16 cellular contexts compared by ENCODE assay signal in genomic region chr22:43247546-43248260, GRCh38.
DNase-seq lines count a peak whose midpoint lies in the region; ATAC-seq and TF ChIP-seq lines count a peak whose summit lies in the region.
"Had no signal": no experiment of that assay in that cellular context is flagged by ENCODE, and none has a peak within 500 bp of the region (broad histone marks: within the 10 kb centered on the region; RNA-seq: fewer than 3 reads in every experiment).

No MANE protein-coding gene starts in this region.

- H3K4me3 Mint-ChIP-seq in H9 = no peak overlapping the region
- H3K4me3 Mint-ChIP-seq: CD8-positive, alpha-beta T cell; GM23338 had no signal

- H2BK20ac ChIP-seq in H9 (ENCODE audit: low read depth, low read length, poor library complexity, severe bottlenecking) = no peak overlapping the region

- no peak overlapping the region for H2BK12ac ChIP-seq in H9 (ENCODE audit: insufficient read length, low read depth, low read length)
- H2BK12ac ChIP-seq in mesenchymal stem cell (ENCODE audit: low read length in 2 of 2) = no peak overlapping the region

- H3K4me2 ChIP-seq in H9 (ENCODE audit: insufficient read depth, insufficient read length, low read length) = no peak overlapping the region
- H3K4me2 ChIP-seq in mesenchymal stem cell (ENCODE audit: low read length, poor library complexity, severe bottlenecking) = no peak overlapping the region
- H3K4me2 ChIP-seq: GM23338 had no signal

- H3K23ac ChIP-seq in H9 (ENCODE audit: insufficient read length, low read depth, low read length) (no peak overlapping the region), mesenchymal stem cell (ENCODE audit: low read length in 2 of 2) (no peak overlapping the region)

- no peak overlapping the region for H3K18ac ChIP-seq in H9 (ENCODE audit: insufficient read length, low read depth, low read length)
- no peak overlapping the region for H3K18ac ChIP-seq in mesenchymal stem cell (ENCODE audit: low read depth in 1 of 2, low read length in 2 of 2)

- H2BK15ac ChIP-seq in H9 (ENCODE audit: low read depth, low read length) (no peak overlapping the region), mesenchymal stem cell (ENCODE audit: low read depth, poor library complexity, severe bottlenecking) (peak overlapping the region; percentile 37)

- H3K27ac Mint-ChIP-seq in H9 = peak overlapping the region in 1 of 3 experiments; percentile 72; a peak in 1 of 7 replicates
- H3K27ac Mint-ChIP-seq: CD8-positive, alpha-beta T cell; GM23338 had no signal

- no peak overlapping the region for H4K5ac ChIP-seq in H9 (ENCODE audit: insufficient read length, low read depth, low read length)

- no peaks in the 10 kb centered on the region for H3K36me3 ChIP-seq in NT2/D1 (ENCODE audit: insufficient read depth, insufficient read length, low read length)
- H3K36me3 ChIP-seq in mesenchymal stem cell (ENCODE audit: control insufficient read depth in 1 of 2, insufficient read depth in 2 of 2, low read depth in 1 of 2, low read length in 2 of 2) = no peaks in the 10 kb centered on the region
- H3K36me3 ChIP-seq in thyroid gland = no peaks in the 10 kb centered on the region
- no peaks in the 10 kb centered on the region for H3K36me3 ChIP-seq in A673 (ENCODE audit: insufficient read depth, low read length, poor library complexity, severe bottlenecking)

- POLR2A ChIA-PET in A673 (lab: Charles Lee; ENCODE audit: low non-redundant PET) = no interaction called here

- H2AK5ac ChIP-seq in H9 (ENCODE audit: insufficient read length, low read length) (no peak overlapping the region), mesenchymal stem cell (ENCODE audit: low read length, severe bottlenecking) (no peak overlapping the region)

- H3K9me3 ChIP-seq in H9 (ENCODE audit: control insufficient read depth, low read depth, low read length) (no peaks in the 10 kb centered on the region), NT2/D1 (ENCODE audit: insufficient read depth, low read length) (no peaks in the 10 kb centered on the region), mesenchymal stem cell (ENCODE audit: control insufficient read depth, low read length) (no peaks in the 10 kb centered on the region), thyroid gland (no peaks in the 10 kb centered on the region), A673 (ENCODE audit: low read depth, low read length, poor library complexity, severe bottlenecking) (no peaks in the 10 kb centered on the region)

- H3K27ac ChIP-seq in H9 (ENCODE audit: insufficient read length, low read depth, low read length) (no peak overlapping the region), mesenchymal stem cell (ENCODE audit: low read length, poor library complexity, severe bottlenecking) (no peak overlapping the region), thyroid gland (peak overlapping the region in 2 of 3 donors; percentile 10 to 52), A673 (ENCODE audit: low read depth, low read length, poor library complexity, severe bottlenecking) (no peak overlapping the region)
- H3K27ac ChIP-seq: HL-60 had no signal

- no peak overlapping the region for H3K56ac ChIP-seq in H9 (ENCODE audit: insufficient read length, low read depth, low read length)

- H3K23me2 ChIP-seq in H9 (ENCODE audit: insufficient read length, low read depth, low read length, poor library complexity, severe bottlenecking) = no peaks in the 10 kb centered on the region

- WGBS in H9 (ENCODE audit: extremely low coverage, insufficient read length, low lambda C conversion rate) = no CpG with 5 or more reads among the region's 10 CpGs
- 74% methylated on average over 10 of the region's 10 CpGs for WGBS in mesenchymal stem cell
- WGBS in thyroid gland, 2 donors = 49 to 68% methylated on average over 9 to 10 of the region's 10 CpGs

- no peak overlapping the region for H3K4me3 ChIP-seq in NT2/D1 (ENCODE audit: insufficient read length, low read depth)
- H3K4me3 ChIP-seq in mesenchymal stem cell (ENCODE audit: insufficient read depth in 1 of 2, low read depth in 1 of 2, low read length in 2 of 2) = no peak overlapping the region
- no peak overlapping the region for H3K4me3 ChIP-seq in thyroid gland (replicated peaks in 1 of 3)
- H3K4me3 ChIP-seq in A673 (ENCODE audit: low read depth, low read length, poor library complexity, severe bottlenecking) = no peak overlapping the region
- H3K4me3 ChIP-seq: GM23338, K562 had no signal

- no peak overlapping the region for H3T11ph ChIP-seq in H9 (ENCODE audit: low read length)

- no peak overlapping the region for H2BK120ac ChIP-seq in H9 (ENCODE audit: low read depth, low read length, poor library complexity, severe bottlenecking)
- no peak overlapping the region for H2BK120ac ChIP-seq in mesenchymal stem cell (ENCODE audit: low read depth, low read length)

- H3K4ac ChIP-seq in H9 (ENCODE audit: low read depth, low read length) (no peak overlapping the region), mesenchymal stem cell (ENCODE audit: low read depth in 1 of 2, low read length in 2 of 2) (no peak overlapping the region)

- 0 out of 4 replicates have a peak, but pooled peaks cover 0 to 3% of the 10 kb centered on the region in 2 experiments for H3K4me1 Mint-ChIP-seq in H9
- H3K4me1 Mint-ChIP-seq: GM23338 had no signal

- BruUV-seq in A673 (replicated peaks; lab: Mats Ljungman, UMichigan) = no TSS peak

- no peak for TF ChIP-seq CTCF in H9 (conservative IDR thresholded peaks at IDR 0.05)
- TF ChIP-seq CTCF in thyroid gland (IDR thresholded peaks at IDR 0.05) = no peak
- TF ChIP-seq CTCF in A673 (conservative IDR thresholded peaks at IDR 0.05; ENCODE audit: low read depth, low read length) = no peak

- CTCF ChIA-PET in A673 (lab: Charles Lee) = no interaction called here

- H3K27me3 ChIP-seq in H9 (ENCODE audit: insufficient read depth, low read length) = no peaks in the 10 kb centered on the region
- no peaks in the 10 kb centered on the region for H3K27me3 ChIP-seq in NT2/D1 (ENCODE audit: insufficient read depth, insufficient read length)
- H3K27me3 ChIP-seq in mesenchymal stem cell (ENCODE audit: control insufficient read depth in 1 of 2, insufficient read depth in 1 of 2, low read length in 2 of 2) = peaks cover 29 to 39% of the 10 kb centered on the region in 2 experiments
- H3K27me3 ChIP-seq in thyroid gland = no peaks in the 10 kb centered on the region
- peaks cover 5% of the 10 kb centered on the region for H3K27me3 ChIP-seq in A673 (replicated peaks; ENCODE audit: insufficient read depth, low read depth, low read length, poor library complexity)

- H3K4me1 ChIP-seq in H9 (ENCODE audit: insufficient read depth, low read length) = no peaks in the 10 kb centered on the region
- peaks cover 2% of the 10 kb centered on the region for H3K4me1 ChIP-seq in NT2/D1 (ENCODE audit: insufficient read depth, insufficient read length)
- no peaks in the 10 kb centered on the region for H3K4me1 ChIP-seq in mesenchymal stem cell (ENCODE audit: control insufficient read depth, insufficient read depth, low read depth, low read length)
- H3K4me1 ChIP-seq in thyroid gland = peaks cover 9 to 11% of the 10 kb centered on the region in 2 donors
- H3K4me1 ChIP-seq in A673 (ENCODE audit: insufficient read depth, low read length, poor library complexity, severe bottlenecking) = no peaks in the 10 kb centered on the region

- H4K8ac ChIP-seq in H9 (replicated peaks; ENCODE audit: insufficient read length, low read depth, low read length) (no peak overlapping the region), mesenchymal stem cell (ENCODE audit: low read length) (no peak overlapping the region)

- H3K9ac ChIP-seq in H9 (ENCODE audit: extremely low read depth, insufficient read length, low read length) = no peak overlapping the region
- H3K9ac ChIP-seq in NT2/D1 (ENCODE audit: insufficient read length, low read depth) = peak overlapping the region; percentile 21
- no peak overlapping the region for H3K9ac ChIP-seq in mesenchymal stem cell (ENCODE audit: low read length)

- H2BK5ac ChIP-seq in H9 (ENCODE audit: insufficient read length, low read length) = no peak overlapping the region
- no peak overlapping the region for H2BK5ac ChIP-seq in mesenchymal stem cell (ENCODE audit: low read depth, low read length, poor library complexity, severe bottlenecking)

- H4K91ac ChIP-seq in H9 (ENCODE audit: insufficient read length, low read depth, low read length) (no peak overlapping the region), mesenchymal stem cell (ENCODE audit: low read length) (no peak overlapping the region)

- intact Hi-C loops in thyroid gland (cut with DNase I) = no loop called here
- intact Hi-C loops in A673 (cut with micrococcal nuclease; ENCODE audit: unreplicated experiment) = no loop called here
- intact Hi-C loops in left ventricle myocardium superior (cut with micrococcal nuclease) = no loop called here

- no peak for ATAC-seq in left ventricle myocardium superior
- ATAC-seq: CD8-positive, alpha-beta T cell; GM23338; K562 had no signal

- no peaks in the 10 kb centered on the region for H3K79me1 ChIP-seq in H9 (ENCODE audit: insufficient read depth, low read depth, low read length, poor library complexity, severe bottlenecking)
- no peaks in the 10 kb centered on the region for H3K79me1 ChIP-seq in mesenchymal stem cell (replicated peaks; ENCODE audit: low read length, poor library complexity, severe bottlenecking)

- H2AFZ ChIP-seq in H9 (ENCODE audit: low read length) (no peak overlapping the region), mesenchymal stem cell (ENCODE audit: low read depth, low read length) (no peak overlapping the region)
- H2AFZ ChIP-seq: GM23338 had no signal

- H3K9me3 Mint-ChIP-seq in H9 = no peaks in the 10 kb centered on the region
- H3K9me3 Mint-ChIP-seq: CD8-positive, alpha-beta T cell; GM23338 had no signal

- no peaks in the 10 kb centered on the region for H3K79me2 ChIP-seq in H9 (ENCODE audit: insufficient read depth, low read length)

- no peaks in the 10 kb centered on the region for H3K36me3 Mint-ChIP-seq in H9 (ENCODE audit: insufficient read depth in 1 of 3, low read depth in 3 of 3)
- H3K36me3 Mint-ChIP-seq: CD8-positive, alpha-beta T cell had no signal

- H3K27me3 Mint-ChIP-seq in H9 (ENCODE audit: low read depth) = no peaks in the 10 kb centered on the region; the same call in 1 of the 2 replicates

- peak overlapping the region; percentile 21; the same call in 1 of the 2 replicates for H3K14ac ChIP-seq in H9 (ENCODE audit: insufficient read depth, low read length)
- no peak overlapping the region for H3K14ac ChIP-seq in mesenchymal stem cell (ENCODE audit: low read length in 2 of 2)

- TF ChIP-seq POLR2A in thyroid gland (IDR thresholded peaks at IDR 0.05) = no peak

- H4K20me1 ChIP-seq in H9 (ENCODE audit: control insufficient read depth, insufficient read depth, insufficient read length) = no peaks in the 10 kb centered on the region

- DNase-seq in H9 = no peak
- no peak for DNase-seq in NT2/D1 (ENCODE audit: low read depth, low spot score)
- no peak for DNase-seq in mesenchymal stem cell
- DNase-seq in thyroid gland = peak; percentile 62 to 72
- no peak for DNase-seq in NCI-H1436 (lab: John Stamatoyannopoulos, UW)
- no peak for DNase-seq in A673 (ENCODE audit: low spot score)
- no peak for DNase-seq in left ventricle myocardium superior
- DNase-seq: AML-193; Calu3; CD8-positive, alpha-beta T cell; DMS79 treated with DMSO at 0.1 percent for 48 hours; GF-D8; H7 had no signal

Comparison
In these comparisons a context has a peak if more than half of its experiments do, and no peak if none do; other contexts are left out.
1. DNase-seq: peak in thyroid gland (2 of 2); none in H9 (single experiment), NT2/D1 (single experiment), mesenchymal stem cell (single experiment), NCI-H1436 (single experiment), A673 (single experiment) and left ventricle myocardium superior (single experiment).
2. H3K27ac ChIP-seq: peak in thyroid gland (2 of 3); none in H9 (single experiment), mesenchymal stem cell (single experiment) and A673 (single experiment).